Comparison of ENCODE assay signal across 21 cellular contexts in the genomic region with DNA sequence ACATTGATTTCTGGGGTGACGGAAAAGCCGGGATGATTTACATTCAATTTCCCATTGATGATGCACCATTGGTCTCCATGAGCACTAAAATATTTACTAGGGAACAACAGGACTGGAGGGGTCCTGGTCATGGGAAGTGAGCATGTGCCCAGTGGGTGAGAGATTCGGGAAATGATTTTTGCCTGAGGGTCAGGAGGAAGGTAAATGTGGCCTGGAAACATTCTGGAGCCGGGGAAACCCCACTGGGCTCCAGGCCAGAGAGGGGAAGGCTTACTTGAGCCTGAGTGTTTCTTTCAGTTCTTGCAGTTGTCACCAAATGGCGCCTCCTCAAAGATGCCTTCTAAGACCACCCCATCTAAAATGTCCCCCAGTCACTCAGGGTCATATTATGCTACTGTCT.
"Had no signal": no experiment of that assay in that cellular context is flagged by ENCODE, and none has a peak within 500 bp of the region (broad histone marks: within the 10 kb centered on the region; RNA-seq: fewer than 3 reads in every experiment).

No MANE protein-coding gene starts in this region.

- DNase-seq: cortex of kidney; dorsolateral prefrontal cortex; effector CD8-positive, alpha-beta T cell; immature natural killer cell; kidney; naive thymus-derived CD4-positive, alpha-beta T cell; nephron progenitor cell; posterior cingulate gyrus; sigmoid colon; stimulated activated CD4-positive, alpha-beta T cell treated with anti-CD3 and anti-CD28 coated beads, Interleukin-2, amount 100 ng/mL, for 24 hours; stimulated activated naive CD4-positive, alpha-beta T cell treated with Interleukin-2 at 50 U/mL for 16 hours; thyroid gland; upper lobe of left lung; uterus had no signal

- H3K36me3 ChIP-seq: esophagus muscularis mucosa, gastroesophageal sphincter, neutrophil, right atrium auricular region, sigmoid colon, suprapubic skin, thyroid gland, upper lobe of left lung, uterus had no signal

- H3K4me3 ChIP-seq: dorsolateral prefrontal cortex, esophagus muscularis mucosa, gastroesophageal sphincter, right atrium auricular region, sigmoid colon, skin epidermis, suprapubic skin, thyroid gland, upper lobe of left lung, uterus had no signal

- H3K27me3 ChIP-seq: dorsolateral prefrontal cortex, esophagus muscularis mucosa, gastroesophageal sphincter, neutrophil, right atrium auricular region, sigmoid colon, suprapubic skin, thyroid gland, upper lobe of left lung, uterus had no signal

- H3K9me3 ChIP-seq: esophagus muscularis mucosa, gastroesophageal sphincter, neutrophil, right atrium auricular region, suprapubic skin, thyroid gland, upper lobe of left lung, uterus had no signal

- ATAC-seq: gastroesophageal sphincter; naive thymus-derived CD4-positive, alpha-beta T cell had no signal

- H3K27ac ChIP-seq: dorsolateral prefrontal cortex, epithelial cell of prostate, esophagus muscularis mucosa, gastroesophageal sphincter, neutrophil, right atrium auricular region, sigmoid colon, skin epidermis, suprapubic skin, thyroid gland, upper lobe of left lung, uterus had no signal

- H3K4me1 ChIP-seq: thyroid gland, upper lobe of left lung, uterus had no signal
